In genomic region chr16:2531371-2531695, GRCh38 we compare ENCODE assay signal across 8 cellular contexts. TPM values are rescaled to one million over a fixed set of nuclear protein-coding genes. Genes with fewer than 3 reads are reported as not detected.
DNase-seq lines count a peak whose midpoint lies in the region; ATAC-seq and TF ChIP-seq lines count a peak whose summit lies in the region.

TSS of gene CEMP1 (minus strand) at chr16:2531408. CDS start at chr16:2531073, 335 bp downstream.

- peak within 1 kb of the TSS; percentile 96 for H3K9ac ChIP-seq in mesenchymal stem cell (ENCODE audit: low read length)

- no peak for TF ChIP-seq POLR2A in body of pancreas (IDR thresholded peaks at IDR 0.05)

- CTCF ChIA-PET in AG04449 (lab: Yijun Ruan, JAX): interaction anchor here (1.0 to 1.3 kb wide), 2 partner anchors 13 to 43 kb away, joined by 4 read pairs; no protein-coding TSS in a partner anchor

- H2BK15ac ChIP-seq in mesenchymal stem cell (ENCODE audit: low read depth, poor library complexity, severe bottlenecking): peak within 1 kb of the TSS; percentile 86

- H3K27ac ChIP-seq in body of pancreas (peak within 1 kb of the TSS; percentile 88 to 97 (median 94)), mesenchymal stem cell (ENCODE audit: low read length, poor library complexity, severe bottlenecking) (peak within 1 kb of the TSS; percentile 22), aorta (ENCODE audit: low read depth in 1 of 2, low read length in 2 of 2) (peak within 1 kb of the TSS; percentile 20 to 92)

- peak within 1 kb of the TSS in 1 of 2 experiments; percentile 94 for H3K14ac ChIP-seq in mesenchymal stem cell (ENCODE audit: low read length in 2 of 2)

- H3K27me3 ChIP-seq in body of pancreas (no peaks in the 10 kb centered on the region), mesenchymal stem cell (ENCODE audit: control insufficient read depth in 1 of 2, insufficient read depth in 1 of 2, low read length in 2 of 2) (no peaks in the 10 kb centered on the region), aorta (ENCODE audit: control insufficient read depth in 1 of 2, insufficient read depth in 2 of 2, low read length in 1 of 2) (no peaks in the 10 kb centered on the region)

- peak within 1 kb of the TSS; percentile 92 for H4K8ac ChIP-seq in mesenchymal stem cell (ENCODE audit: low read length)

- peak within 1 kb of the TSS; percentile 65 for H3K4me3 ChIP-seq in AG04449 (ENCODE audit: low read depth, low read length)
- H3K4me3 ChIP-seq in body of pancreas: peak within 1 kb of the TSS; percentile 4 to 52
- H3K4me3 ChIP-seq in mesenchymal stem cell (ENCODE audit: insufficient read depth in 1 of 2, low read depth in 1 of 2, low read length in 2 of 2): peak within 1 kb of the TSS; percentile 65 to 86
- peak within 1 kb of the TSS; percentile 33 to 67 for H3K4me3 ChIP-seq in aorta (ENCODE audit: low read length in 2 of 2)

- H3K4me2 ChIP-seq in mesenchymal stem cell (ENCODE audit: low read length, poor library complexity, severe bottlenecking): peak within 1 kb of the TSS; percentile 94

- POLR2A ChIA-PET in AG04449 (lab: Yijun Ruan, JAX): interaction anchor here (3.1 kb wide), 1 partner anchor 12 kb away, joined by 28 read pairs; the partner anchor contains the start of gene AMDHD2

- H3K4me1 ChIP-seq in body of pancreas (peaks cover 16% of the 10 kb centered on the region), mesenchymal stem cell (ENCODE audit: control insufficient read depth, insufficient read depth, low read depth, low read length) (peaks cover 17% of the 10 kb centered on the region), aorta (ENCODE audit: control insufficient read depth in 1 of 2, insufficient read depth in 2 of 2, low read length in 2 of 2) (no peaks in the 10 kb centered on the region)

- H3K18ac ChIP-seq in mesenchymal stem cell (ENCODE audit: low read depth in 1 of 2, low read length in 2 of 2): peak within 1 kb of the TSS; percentile 65 to 92

- peaks cover 27% of the 10 kb centered on the region for H3K79me1 ChIP-seq in mesenchymal stem cell (replicated peaks; ENCODE audit: low read length, poor library complexity, severe bottlenecking)

- H2BK12ac ChIP-seq in mesenchymal stem cell (ENCODE audit: low read length in 2 of 2): peak within 1 kb of the TSS; percentile 8 to 78

- no peaks in the 10 kb centered on the region for H3K9me3 ChIP-seq in body of pancreas
- H3K9me3 ChIP-seq in mesenchymal stem cell (ENCODE audit: control insufficient read depth, low read length): no peaks in the 10 kb centered on the region
- H3K9me3 ChIP-seq in aorta (ENCODE audit: control insufficient read depth, low read length): no peaks in the 10 kb centered on the region

- ATAC-seq in HG02970 (IDR thresholded peaks at IDR 0.05; ENCODE audit: low FRiP score, unreplicated experiment) (peak; percentile 5), body of pancreas (peak; percentile 0), aorta (ENCODE audit: low FRiP score) (peak; percentile 4)

- no peaks in the 10 kb centered on the region for H3K36me3 ChIP-seq in body of pancreas (replicated peaks in 1 of 2; ENCODE audit: insufficient read depth in 1 of 2, low read depth in 2 of 2)
- peaks cover 44 to 47% of the 10 kb centered on the region in 2 experiments for H3K36me3 ChIP-seq in mesenchymal stem cell (ENCODE audit: control insufficient read depth in 1 of 2, insufficient read depth in 2 of 2, low read depth in 1 of 2, low read length in 2 of 2)
- H3K36me3 ChIP-seq in aorta (ENCODE audit: control insufficient read depth in 1 of 2, insufficient read depth in 2 of 2, low read length in 1 of 2): no peaks in the 10 kb centered on the region

- intact Hi-C loops in body of pancreas (cut with DNase I): loop anchor here (10.0 kb wide), 1 partner anchor 63 kb away; no protein-coding TSS in a partner anchor
- intact Hi-C loops in aorta (cut with DNase I): loop anchor here in 1 of 2 donors (10.0 kb wide), 2 partner anchors 63 to 143 kb away; no protein-coding TSS in a partner anchor

- no peak within 1 kb of the TSS for H2BK5ac ChIP-seq in mesenchymal stem cell (ENCODE audit: low read depth, low read length, poor library complexity, severe bottlenecking)

- WGBS in body of pancreas, 2 donors: 14 to 18% methylated on average over 11 of the region's 11 CpGs
- WGBS in mesenchymal stem cell: 22% methylated on average over 9 of the region's 11 CpGs
- WGBS in aorta, 2 donors: 9 to 11% methylated on average over 9 to 11 of the region's 11 CpGs

- TF ChIP-seq CTCF in AG04449 (IDR thresholded peaks at IDR 0.05; ENCODE audit: insufficient read depth, low read length, missing control alignments) (no peak), body of pancreas (IDR thresholded peaks at IDR 0.05) (no peak)

- H4K91ac ChIP-seq in mesenchymal stem cell (ENCODE audit: low read length): peak within 1 kb of the TSS; percentile 53

- H2AFZ ChIP-seq in mesenchymal stem cell (ENCODE audit: low read depth, low read length): peak within 1 kb of the TSS; percentile 36

- peak within 1 kb of the TSS; percentile 49 for H2AK5ac ChIP-seq in mesenchymal stem cell (ENCODE audit: low read length, severe bottlenecking)

- H3K23ac ChIP-seq in mesenchymal stem cell (ENCODE audit: low read length in 2 of 2): peak within 1 kb of the TSS in 1 of 2 experiments; percentile 63

- peak within 1 kb of the TSS; percentile 66 to 68 for H3K4ac ChIP-seq in mesenchymal stem cell (ENCODE audit: low read depth in 1 of 2, low read length in 2 of 2)

- peak within 1 kb of the TSS; percentile 71 for H2BK120ac ChIP-seq in mesenchymal stem cell (ENCODE audit: low read depth, low read length)

- no peak for DNase-seq in AG04449 (ENCODE audit: low read depth, low spot score)
- DNase-seq in body of pancreas: no peak
- no peak for DNase-seq in mesenchymal stem cell
- DNase-seq in aorta: no peak
- no peak for DNase-seq in central memory CD4-positive, alpha-beta T cell
- no peak for DNase-seq in NCI-H82 (lab: John Stamatoyannopoulos, UW)
- no peak for DNase-seq in NCI-H2029 (lab: John Stamatoyannopoulos, UW)

RNA-seq across cellular contexts. Expression of gene CEMP1, which starts in this region (rescaled TPM):
- total RNA-seq in body of pancreas (1 to 10 TPM in 1 of 2 donors, under 1 TPM in 1; 0.52 to 1.3 TPM), aorta (not detected)
- polyA plus RNA-seq in mesenchymal stem cell (2013, experiment 1 of 2): not detected
- not detected for polyA plus RNA-seq in mesenchymal stem cell (2013, experiment 2 of 2)
- 1 to 10 TPM in 1 of 2 donors, under 1 TPM in 1; 0.38 to 1.2 TPM for polyA plus RNA-seq in aorta

Comparison
In these comparisons a context has a peak if more than half of its experiments do, and no peak if none do; other contexts are left out.
1. H3K27ac ChIP-seq: peak in every context shown above with its lines; median percentile 94 in body of pancreas; 56 in aorta; 22 in mesenchymal stem cell.